ENCODE assay signal across 1 cellular context in the genomic region with DNA sequence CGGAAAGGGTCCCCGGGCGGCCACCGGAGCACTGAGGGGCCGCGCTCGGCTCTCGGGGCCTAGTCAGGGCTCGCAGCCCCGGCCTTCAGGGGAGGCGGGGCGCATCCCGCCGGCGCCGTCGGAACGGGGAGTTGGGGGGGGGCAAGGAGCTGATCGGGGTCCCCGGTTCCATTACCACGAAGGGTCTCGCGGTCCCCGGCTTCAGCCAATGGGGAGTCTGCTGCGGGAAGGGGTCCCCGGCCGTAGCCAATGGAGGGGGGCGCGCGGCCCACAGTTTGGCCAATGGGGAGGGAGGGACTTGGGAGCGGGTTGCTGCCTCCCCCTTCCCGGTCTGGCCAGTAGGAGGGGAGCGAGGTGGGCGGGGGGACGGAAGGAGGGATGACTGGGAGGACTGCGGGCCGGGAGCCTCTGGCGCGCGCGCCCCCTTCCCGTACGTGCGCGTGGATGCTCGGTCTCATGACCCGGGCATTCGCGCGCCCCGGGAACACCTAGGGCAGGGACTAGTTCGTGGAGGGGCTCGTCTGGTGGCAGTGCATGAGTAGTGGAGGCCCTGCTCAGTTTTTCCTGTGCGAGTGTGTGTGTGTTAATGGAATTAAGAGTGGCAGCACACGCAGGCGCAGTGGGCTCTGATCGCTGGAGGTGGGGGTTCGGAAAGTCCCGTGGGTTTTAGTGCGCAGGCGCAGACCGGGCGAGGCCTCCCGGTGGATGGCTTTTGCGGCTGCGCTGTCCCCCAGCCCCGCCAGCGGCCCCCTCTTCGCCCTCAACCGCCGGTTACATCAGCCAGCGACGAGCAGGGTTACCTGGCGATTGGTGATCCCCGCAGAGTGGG.
TF ChIP-seq lines count a peak whose summit lies in the region.

No MANE protein-coding gene starts in this region.

TF ChIP-seq in HepG2, 621 proteins besides CTCF, POLR2A, EP300 and RAD21 (continued from another document and continues in another):
- TF ChIP-seq, protein P1, sequence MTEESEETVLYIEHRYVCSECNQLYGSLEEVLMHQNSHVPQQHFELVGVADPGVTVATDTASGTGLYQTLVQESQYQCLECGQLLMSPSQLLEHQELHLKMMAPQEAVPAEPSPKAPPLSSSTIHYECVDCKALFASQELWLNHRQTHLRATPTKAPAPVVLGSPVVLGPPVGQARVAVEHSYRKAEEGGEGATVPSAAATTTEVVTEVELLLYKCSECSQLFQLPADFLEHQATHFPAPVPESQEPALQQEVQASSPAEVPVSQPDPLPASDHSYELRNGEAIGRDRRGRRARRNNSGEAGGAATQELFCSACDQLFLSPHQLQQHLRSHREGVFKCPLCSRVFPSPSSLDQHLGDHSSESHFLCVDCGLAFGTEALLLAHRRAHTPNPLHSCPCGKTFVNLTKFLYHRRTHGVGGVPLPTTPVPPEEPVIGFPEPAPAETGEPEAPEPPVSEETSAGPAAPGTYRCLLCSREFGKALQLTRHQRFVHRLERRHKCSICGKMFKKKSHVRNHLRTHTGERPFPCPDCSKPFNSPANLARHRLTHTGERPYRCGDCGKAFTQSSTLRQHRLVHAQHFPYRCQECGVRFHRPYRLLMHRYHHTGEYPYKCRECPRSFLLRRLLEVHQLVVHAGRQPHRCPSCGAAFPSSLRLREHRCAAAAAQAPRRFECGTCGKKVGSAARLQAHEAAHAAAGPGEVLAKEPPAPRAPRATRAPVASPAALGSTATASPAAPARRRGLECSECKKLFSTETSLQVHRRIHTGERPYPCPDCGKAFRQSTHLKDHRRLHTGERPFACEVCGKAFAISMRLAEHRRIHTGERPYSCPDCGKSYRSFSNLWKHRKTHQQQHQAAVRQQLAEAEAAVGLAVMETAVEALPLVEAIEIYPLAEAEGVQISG (CRISPR knock-in tag; IDR thresholded peaks at IDR 0.05) = peak; percentile 97
- no peak for TF ChIP-seq LCORL (IDR thresholded peaks at IDR 0.05)
- TF ChIP-seq LCORL (CRISPR knock-in tag; IDR thresholded peaks at IDR 0.05) = peak; percentile 79
- TF ChIP-seq ZNF326 (CRISPR knock-in tag; IDR thresholded peaks at IDR 0.05; ENCODE audit: borderline replicate concordance) = 0 out of 2 replicates have a peak, but pooled peaks have one; percentile 38
- peak; percentile 52; the same call in 1 of the 2 replicates for TF ChIP-seq RCOR2 (CRISPR knock-in tag; IDR thresholded peaks at IDR 0.05)
- no peak for TF ChIP-seq KDM4B (CRISPR knock-in tag; IDR thresholded peaks at IDR 0.05)
- no peak; the same call in 1 of the 2 replicates for TF ChIP-seq ZNF83 (CRISPR knock-in tag; IDR thresholded peaks at IDR 0.05; ENCODE audit: borderline replicate concordance)
- TF ChIP-seq, protein P2, sequence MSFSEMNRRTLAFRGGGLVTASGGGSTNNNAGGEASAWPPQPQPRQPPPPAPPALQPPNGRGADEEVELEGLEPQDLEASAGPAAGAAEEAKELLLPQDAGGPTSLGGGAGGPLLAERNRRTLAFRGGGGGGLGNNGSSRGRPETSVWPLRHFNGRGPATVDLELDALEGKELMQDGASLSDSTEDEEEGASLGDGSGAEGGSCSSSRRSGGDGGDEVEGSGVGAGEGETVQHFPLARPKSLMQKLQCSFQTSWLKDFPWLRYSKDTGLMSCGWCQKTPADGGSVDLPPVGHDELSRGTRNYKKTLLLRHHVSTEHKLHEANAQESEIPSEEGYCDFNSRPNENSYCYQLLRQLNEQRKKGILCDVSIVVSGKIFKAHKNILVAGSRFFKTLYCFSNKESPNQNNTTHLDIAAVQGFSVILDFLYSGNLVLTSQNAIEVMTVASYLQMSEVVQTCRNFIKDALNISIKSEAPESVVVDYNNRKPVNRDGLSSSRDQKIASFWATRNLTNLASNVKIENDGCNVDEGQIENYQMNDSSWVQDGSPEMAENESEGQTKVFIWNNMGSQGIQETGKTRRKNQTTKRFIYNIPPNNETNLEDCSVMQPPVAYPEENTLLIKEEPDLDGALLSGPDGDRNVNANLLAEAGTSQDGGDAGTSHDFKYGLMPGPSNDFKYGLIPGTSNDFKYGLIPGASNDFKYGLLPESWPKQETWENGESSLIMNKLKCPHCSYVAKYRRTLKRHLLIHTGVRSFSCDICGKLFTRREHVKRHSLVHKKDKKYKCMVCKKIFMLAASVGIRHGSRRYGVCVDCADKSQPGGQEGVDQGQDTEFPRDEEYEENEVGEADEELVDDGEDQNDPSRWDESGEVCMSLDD (CRISPR knock-in tag; IDR thresholded peaks at IDR 0.05; ENCODE audit: borderline replicate concordance) = no peak; the same call in 1 of the 2 replicates
- TF ChIP-seq ZFP62 (CRISPR knock-in tag; IDR thresholded peaks at IDR 0.05) = no peak
- TF ChIP-seq ZNF883 (CRISPR knock-in tag; IDR thresholded peaks at IDR 0.05; ENCODE audit: not compliant biosample characterization) = peak; percentile 30
- peak; percentile 90 for TF ChIP-seq TBX2 (CRISPR knock-in tag; IDR thresholded peaks at IDR 0.05; ENCODE audit: borderline replicate concordance)
- TF ChIP-seq ZNF543 (CRISPR knock-in tag; IDR thresholded peaks at IDR 0.05) = peak; percentile 59; the same call in 1 of the 2 replicates
- TF ChIP-seq RAD51 (IDR thresholded peaks at IDR 0.05; ENCODE audit: borderline replicate concordance) = no peak
- TF ChIP-seq TEAD3 (CRISPR knock-in tag; optimal IDR thresholded peaks at IDR 0.05; ENCODE audit: borderline replicate concordance) = peak; percentile 13
- peak; percentile 83; the same call in 1 of the 2 replicates for TF ChIP-seq HES4 (CRISPR knock-in tag; IDR thresholded peaks at IDR 0.05; ENCODE audit: borderline replicate concordance)
- TF ChIP-seq, protein P3, sequence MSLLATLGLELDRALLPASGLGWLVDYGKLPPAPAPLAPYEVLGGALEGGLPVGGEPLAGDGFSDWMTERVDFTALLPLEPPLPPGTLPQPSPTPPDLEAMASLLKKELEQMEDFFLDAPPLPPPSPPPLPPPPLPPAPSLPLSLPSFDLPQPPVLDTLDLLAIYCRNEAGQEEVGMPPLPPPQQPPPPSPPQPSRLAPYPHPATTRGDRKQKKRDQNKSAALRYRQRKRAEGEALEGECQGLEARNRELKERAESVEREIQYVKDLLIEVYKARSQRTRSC (CRISPR knock-in tag; IDR thresholded peaks at IDR 0.05; ENCODE audit: low read depth) = no peak
- no peak; the same call in 1 of the 2 replicates for TF ChIP-seq STAT5B (CRISPR knock-in tag; IDR thresholded peaks at IDR 0.05)
- TF ChIP-seq HNRNPLL (IDR thresholded peaks at IDR 0.05; ENCODE audit: low read depth, low read length, poor library complexity, severe bottlenecking) = peak; percentile 55
- TF ChIP-seq ZNF282 (IDR thresholded peaks at IDR 0.05; ENCODE audit: partially characterized antibody) = no peak
- peak; percentile 97 for TF ChIP-seq MAZ (IDR thresholded peaks at IDR 0.05; ENCODE audit: borderline replicate concordance, low read depth, low read length)
- peak; percentile 100 for TF ChIP-seq MAZ (CRISPR knock-in tag; IDR thresholded peaks at IDR 0.05; ENCODE audit: low read depth)
- TF ChIP-seq, protein P4, sequence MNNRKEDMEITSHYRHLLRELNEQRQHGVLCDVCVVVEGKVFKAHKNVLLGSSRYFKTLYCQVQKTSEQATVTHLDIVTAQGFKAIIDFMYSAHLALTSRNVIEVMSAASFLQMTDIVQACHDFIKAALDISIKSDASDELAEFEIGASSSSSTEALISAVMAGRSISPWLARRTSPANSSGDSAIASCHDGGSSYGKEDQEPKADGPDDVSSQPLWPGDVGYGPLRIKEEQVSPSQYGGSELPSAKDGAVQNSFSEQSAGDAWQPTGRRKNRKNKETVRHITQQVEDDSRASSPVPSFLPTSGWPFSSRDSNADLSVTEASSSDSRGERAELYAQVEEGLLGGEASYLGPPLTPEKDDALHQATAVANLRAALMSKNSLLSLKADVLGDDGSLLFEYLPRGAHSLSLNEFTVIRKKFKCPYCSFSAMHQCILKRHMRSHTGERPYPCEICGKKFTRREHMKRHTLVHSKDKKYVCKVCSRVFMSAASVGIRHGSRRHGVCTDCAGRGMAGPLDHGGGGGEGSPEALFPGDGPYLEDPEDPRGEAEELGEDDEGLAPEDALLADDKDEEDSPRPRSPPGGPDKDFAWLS (CRISPR knock-in tag; IDR thresholded peaks at IDR 0.05; ENCODE audit: borderline replicate concordance) = peak; percentile 93; the same call in 1 of the 2 replicates
- peak; percentile 23; the same call in 1 of the 2 replicates for TF ChIP-seq ZNF616 (CRISPR knock-in tag; IDR thresholded peaks at IDR 0.05; ENCODE audit: low read depth)
- TF ChIP-seq ZNF296 (CRISPR knock-in tag; conservative IDR thresholded peaks at IDR 0.05) = no peak
- TF ChIP-seq, protein P5, sequence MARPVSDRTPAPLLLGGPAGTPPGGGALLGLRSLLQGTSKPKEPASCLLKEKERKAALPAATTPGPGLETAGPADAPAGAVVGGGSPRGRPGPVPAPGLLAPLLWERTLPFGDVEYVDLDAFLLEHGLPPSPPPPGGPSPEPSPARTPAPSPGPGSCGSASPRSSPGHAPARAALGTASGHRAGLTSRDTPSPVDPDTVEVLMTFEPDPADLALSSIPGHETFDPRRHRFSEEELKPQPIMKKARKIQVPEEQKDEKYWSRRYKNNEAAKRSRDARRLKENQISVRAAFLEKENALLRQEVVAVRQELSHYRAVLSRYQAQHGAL (CRISPR knock-in tag; IDR thresholded peaks at IDR 0.05; ENCODE audit: not compliant biosample characterization) = peak; percentile 86
- peak; percentile 80 for TF ChIP-seq ZBTB38 (CRISPR knock-in tag; IDR thresholded peaks at IDR 0.05)
- TF ChIP-seq, protein P6, sequence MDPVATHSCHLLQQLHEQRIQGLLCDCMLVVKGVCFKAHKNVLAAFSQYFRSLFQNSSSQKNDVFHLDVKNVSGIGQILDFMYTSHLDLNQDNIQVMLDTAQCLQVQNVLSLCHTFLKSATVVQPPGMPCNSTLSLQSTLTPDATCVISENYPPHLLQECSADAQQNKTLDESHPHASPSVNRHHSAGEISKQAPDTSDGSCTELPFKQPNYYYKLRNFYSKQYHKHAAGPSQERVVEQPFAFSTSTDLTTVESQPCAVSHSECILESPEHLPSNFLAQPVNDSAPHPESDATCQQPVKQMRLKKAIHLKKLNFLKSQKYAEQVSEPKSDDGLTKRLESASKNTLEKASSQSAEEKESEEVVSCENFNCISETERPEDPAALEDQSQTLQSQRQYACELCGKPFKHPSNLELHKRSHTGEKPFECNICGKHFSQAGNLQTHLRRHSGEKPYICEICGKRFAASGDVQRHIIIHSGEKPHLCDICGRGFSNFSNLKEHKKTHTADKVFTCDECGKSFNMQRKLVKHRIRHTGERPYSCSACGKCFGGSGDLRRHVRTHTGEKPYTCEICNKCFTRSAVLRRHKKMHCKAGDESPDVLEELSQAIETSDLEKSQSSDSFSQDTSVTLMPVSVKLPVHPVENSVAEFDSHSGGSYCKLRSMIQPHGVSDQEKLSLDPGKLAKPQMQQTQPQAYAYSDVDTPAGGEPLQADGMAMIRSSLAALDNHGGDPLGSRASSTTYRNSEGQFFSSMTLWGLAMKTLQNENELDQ (CRISPR knock-in tag; IDR thresholded peaks at IDR 0.05; ENCODE audit: borderline replicate concordance) = 0 out of 2 replicates have a peak, but pooled peaks have one; percentile 27
- peak; percentile 49; the same call in 1 of the 2 replicates for TF ChIP-seq BORCS8-MEF2B (CRISPR knock-in tag; IDR thresholded peaks at IDR 0.05)
- no peak for TF ChIP-seq ZNF530 (CRISPR knock-in tag; IDR thresholded peaks at IDR 0.05; ENCODE audit: low read depth)
- no peak for TF ChIP-seq SYNCRIP (IDR thresholded peaks at IDR 0.05; ENCODE audit: insufficient read depth, low read depth, low read length)
- TF ChIP-seq, protein P7, sequence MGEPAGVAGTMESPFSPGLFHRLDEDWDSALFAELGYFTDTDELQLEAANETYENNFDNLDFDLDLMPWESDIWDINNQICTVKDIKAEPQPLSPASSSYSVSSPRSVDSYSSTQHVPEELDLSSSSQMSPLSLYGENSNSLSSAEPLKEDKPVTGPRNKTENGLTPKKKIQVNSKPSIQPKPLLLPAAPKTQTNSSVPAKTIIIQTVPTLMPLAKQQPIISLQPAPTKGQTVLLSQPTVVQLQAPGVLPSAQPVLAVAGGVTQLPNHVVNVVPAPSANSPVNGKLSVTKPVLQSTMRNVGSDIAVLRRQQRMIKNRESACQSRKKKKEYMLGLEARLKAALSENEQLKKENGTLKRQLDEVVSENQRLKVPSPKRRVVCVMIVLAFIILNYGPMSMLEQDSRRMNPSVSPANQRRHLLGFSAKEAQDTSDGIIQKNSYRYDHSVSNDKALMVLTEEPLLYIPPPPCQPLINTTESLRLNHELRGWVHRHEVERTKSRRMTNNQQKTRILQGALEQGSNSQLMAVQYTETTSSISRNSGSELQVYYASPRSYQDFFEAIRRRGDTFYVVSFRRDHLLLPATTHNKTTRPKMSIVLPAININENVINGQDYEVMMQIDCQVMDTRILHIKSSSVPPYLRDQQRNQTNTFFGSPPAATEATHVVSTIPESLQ (CRISPR knock-in tag; conservative IDR thresholded peaks at IDR 0.05) = 0 out of 2 replicates have a peak, but pooled peaks have one; percentile 34
- TF ChIP-seq ZNF781 (CRISPR knock-in tag; IDR thresholded peaks at IDR 0.05; ENCODE audit: borderline replicate concordance, not compliant biosample characterization) = no peak
- TF ChIP-seq ZNF547 (CRISPR knock-in tag; IDR thresholded peaks at IDR 0.05) = peak; percentile 84; the same call in 1 of the 2 replicates
- peak; percentile 70 for TF ChIP-seq HDAC1 (CRISPR knock-in tag; IDR thresholded peaks at IDR 0.05)
- TF ChIP-seq RFX1 (IDR thresholded peaks at IDR 0.05) = peak; percentile 14; the same call in 1 of the 2 replicates
- TF ChIP-seq ZBTB3 (CRISPR knock-in tag; IDR thresholded peaks at IDR 0.05; ENCODE audit: borderline replicate concordance, low read depth) = peak; percentile 24; the same call in 1 of the 2 replicates
- no peak for TF ChIP-seq ZNF7 (CRISPR knock-in tag; IDR thresholded peaks at IDR 0.05)
- TF ChIP-seq TP53 (CRISPR knock-in tag; conservative IDR thresholded peaks at IDR 0.05) = no peak; the same call in 1 of the 2 replicates
- peak; percentile 52; the same call in 1 of the 2 replicates for TF ChIP-seq ZNF614 (CRISPR knock-in tag; IDR thresholded peaks at IDR 0.05; ENCODE audit: borderline replicate concordance)
- no peak for TF ChIP-seq RARG (CRISPR knock-in tag; IDR thresholded peaks at IDR 0.05; ENCODE audit: low read depth)
- TF ChIP-seq TAF1 (CRISPR knock-in tag; IDR thresholded peaks at IDR 0.05) = peak; percentile 85
- TF ChIP-seq, protein P8, sequence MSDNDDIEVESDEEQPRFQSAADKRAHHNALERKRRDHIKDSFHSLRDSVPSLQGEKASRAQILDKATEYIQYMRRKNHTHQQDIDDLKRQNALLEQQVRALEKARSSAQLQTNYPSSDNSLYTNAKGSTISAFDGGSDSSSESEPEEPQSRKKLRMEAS (IDR thresholded peaks at IDR 0.05) = peak; percentile 28; the same call in 1 of the 2 replicates
- TF ChIP-seq, protein P9, sequence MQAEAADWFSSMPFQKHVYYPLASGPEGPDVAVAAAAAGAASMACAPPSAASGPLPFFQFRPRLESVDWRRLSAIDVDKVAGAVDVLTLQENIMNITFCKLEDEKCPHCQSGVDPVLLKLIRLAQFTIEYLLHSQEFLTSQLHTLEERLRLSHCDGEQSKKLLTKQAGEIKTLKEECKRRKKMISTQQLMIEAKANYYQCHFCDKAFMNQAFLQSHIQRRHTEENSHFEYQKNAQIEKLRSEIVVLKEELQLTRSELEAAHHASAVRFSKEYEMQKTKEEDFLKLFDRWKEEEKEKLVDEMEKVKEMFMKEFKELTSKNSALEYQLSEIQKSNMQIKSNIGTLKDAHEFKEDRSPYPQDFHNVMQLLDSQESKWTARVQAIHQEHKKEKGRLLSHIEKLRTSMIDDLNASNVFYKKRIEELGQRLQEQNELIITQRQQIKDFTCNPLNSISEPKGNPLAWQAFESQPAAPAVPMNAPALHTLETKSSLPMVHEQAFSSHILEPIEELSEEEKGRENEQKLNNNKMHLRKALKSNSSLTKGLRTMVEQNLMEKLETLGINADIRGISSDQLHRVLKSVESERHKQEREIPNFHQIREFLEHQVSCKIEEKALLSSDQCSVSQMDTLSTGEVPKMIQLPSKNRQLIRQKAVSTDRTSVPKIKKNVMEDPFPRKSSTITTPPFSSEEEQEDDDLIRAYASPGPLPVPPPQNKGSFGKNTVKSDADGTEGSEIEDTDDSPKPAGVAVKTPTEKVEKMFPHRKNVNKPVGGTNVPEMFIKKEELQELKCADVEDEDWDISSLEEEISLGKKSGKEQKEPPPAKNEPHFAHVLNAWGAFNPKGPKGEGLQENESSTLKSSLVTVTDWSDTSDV (CRISPR knock-in tag; IDR thresholded peaks at IDR 0.05) = no peak
